Comparison of ENCODE assay signal across 9 cellular contexts in genomic region chr14:21894003-21894897, GRCh38.
DNase-seq lines count a peak whose midpoint lies in the region; ATAC-seq and TF ChIP-seq lines count a peak whose summit lies in the region.
"Had no signal": no experiment of that assay in that cellular context is flagged by ENCODE, and none has a peak within 500 bp of the region (broad histone marks: within the 10 kb centered on the region; RNA-seq: fewer than 3 reads in every experiment).

No MANE protein-coding gene starts in this region.

- H3K9me3 ChIP-seq in DOHH2 (ENCODE audit: control insufficient read depth, insufficient read depth, low read length) = no peaks in the 10 kb centered on the region
- no peaks in the 10 kb centered on the region for H3K9me3 ChIP-seq in OCI-LY1 (ENCODE audit: low read length)
- H3K9me3 ChIP-seq in mucosa of descending colon = no peaks in the 10 kb centered on the region
- H3K9me3 ChIP-seq: body of pancreas had no signal

- ATAC-seq in mucosa of descending colon (peak; percentile 45), HG03175 (IDR thresholded peaks at IDR 0.05; ENCODE audit: unreplicated experiment) (no peak), HG03439 (IDR thresholded peaks at IDR 0.05; ENCODE audit: unreplicated experiment) (no peak), HG02623 (IDR thresholded peaks at IDR 0.05; ENCODE audit: unreplicated experiment) (no peak)
- ATAC-seq: body of pancreas had no signal

- intact Hi-C loops in mucosa of descending colon (cut with DNase I, micrococcal nuclease) = no loop called here

- no peak overlapping the region for H3K27ac ChIP-seq in DOHH2 (ENCODE audit: low read depth, low read length)
- no peak overlapping the region for H3K27ac ChIP-seq in OCI-LY1 (ENCODE audit: low read depth, low read length, poor library complexity, severe bottlenecking)
- H3K27ac ChIP-seq: body of pancreas had no signal

- H3K9me2 ChIP-seq in DOHH2 (replicated peaks; ENCODE audit: control insufficient read depth, low read length) (no peaks in the 10 kb centered on the region), OCI-LY1 (ENCODE audit: low read depth, low read length) (no peaks in the 10 kb centered on the region)

- H4K20me1 ChIP-seq in DOHH2 (ENCODE audit: control insufficient read depth, insufficient read depth, low read depth, low read length) (no peaks in the 10 kb centered on the region), OCI-LY1 (ENCODE audit: insufficient read depth, low read length) (no peaks in the 10 kb centered on the region)

- peak; percentile 17 for DNase-seq in activated gamma-delta T cell treated with anti-CD3 and anti-CD28 coated beads, Interleukin-2, amount 50 U/mL, for 16 hours (ENCODE audit: low read depth)
- DNase-seq in mucosa of descending colon (peak in 2 of 3 donors; percentile 27 to 44), kidney glomerular epithelial cell (lab: John Stamatoyannopoulos, UW) (no peak)

- H3K9ac ChIP-seq in OCI-LY1 (ENCODE audit: low read length) = no peak overlapping the region

- no peaks in the 10 kb centered on the region for H3K79me2 ChIP-seq in DOHH2 (ENCODE audit: control insufficient read depth, low read length)
- H3K79me2 ChIP-seq in OCI-LY1 (ENCODE audit: insufficient read depth, low read length) = no peaks in the 10 kb centered on the region

- H3F3A ChIP-seq in DOHH2 (ENCODE audit: control insufficient read depth, insufficient read depth) (no peaks in the 10 kb centered on the region), OCI-LY1 (ENCODE audit: insufficient read depth, low read length) (no peaks in the 10 kb centered on the region)

- H3K36me3 ChIP-seq in DOHH2 (ENCODE audit: control insufficient read depth, low read length) (no peaks in the 10 kb centered on the region), OCI-LY1 (ENCODE audit: insufficient read depth, low read length) (no peaks in the 10 kb centered on the region), mucosa of descending colon (ENCODE audit: low read depth) (no peaks in the 10 kb centered on the region)

- H3K27me3 ChIP-seq in DOHH2 (ENCODE audit: control insufficient read depth, low read length) (peaks cover 23% of the 10 kb centered on the region), OCI-LY1 (ENCODE audit: insufficient read depth, low read length) (no peaks in the 10 kb centered on the region)
- H3K27me3 ChIP-seq: body of pancreas had no signal

- TF ChIP-seq CTCF in DOHH2 (IDR thresholded peaks at IDR 0.05; ENCODE audit: low read depth, low read length, poor library complexity, severe bottlenecking) (peak; percentile 63), OCI-LY1 (IDR thresholded peaks at IDR 0.05; ENCODE audit: low read length) (peak; percentile 64), mucosa of descending colon (IDR thresholded peaks at IDR 0.05) (no peak)

- H3K4me2 ChIP-seq in DOHH2 (ENCODE audit: low read length) = no peak overlapping the region
- no peak overlapping the region for H3K4me2 ChIP-seq in OCI-LY1 (ENCODE audit: low read length)

- no peaks in the 10 kb centered on the region for H3K4me1 ChIP-seq in DOHH2 (ENCODE audit: control insufficient read depth, low read length)
- no peaks in the 10 kb centered on the region for H3K4me1 ChIP-seq in OCI-LY1 (ENCODE audit: insufficient read depth, low read length, severe bottlenecking)
- no peaks in the 10 kb centered on the region for H3K4me1 ChIP-seq in mucosa of descending colon (ENCODE audit: low read depth)
- H3K4me1 ChIP-seq: body of pancreas had no signal

- H3K4me3 ChIP-seq in DOHH2 (ENCODE audit: low read length) (no peak overlapping the region), OCI-LY1 (ENCODE audit: low read depth, low read length, poor library complexity, severe bottlenecking) (no peak overlapping the region), mucosa of descending colon (no peak overlapping the region)
- H3K4me3 ChIP-seq: body of pancreas had no signal

- H2AFZ ChIP-seq in OCI-LY1 (ENCODE audit: low read length) = no peak overlapping the region
